In genomic region chr22:48486163-48486957, GRCh38 we compare ENCODE assay signal across 22 cellular contexts.
"Had no signal": no experiment of that assay in that cellular context is flagged by ENCODE, and none has a peak within 500 bp of the region (broad histone marks: within the 10 kb centered on the region; RNA-seq: fewer than 3 reads in every experiment).

No MANE protein-coding gene starts in this region.

- H3K4me2 ChIP-seq: smooth muscle cell had no signal

- H3K4me1 ChIP-seq: adrenal gland, ascending aorta, breast epithelium, colonic mucosa, pancreas, psoas muscle had no signal

- H3K27ac Mint-ChIP-seq: activated naive CD8-positive, alpha-beta T cell; activated T-helper 2 cell treated with anti-CD3 and anti-CD28 coated beads, Interferon-gamma antibody, Interleukin-2, Interleukin-4, amounts not matched to agents 10 μg/mL and 5 μg/mL and 100 μg/mL, durations not matched to agents 14 hours and 24 hours and 36 hours; mesothelial cell of epicardium; naive thymus-derived CD8-positive, alpha-beta T cell; stimulated activated naive B cell treated with anti-CD40 and anti-IgM and Interleukin-4, amounts not matched to agents 10 μg/mL and 1 μg/mL and 100 μg/mL, for 72 hours had no signal

- H3K4me3 ChIP-seq: adrenal gland, ascending aorta, breast epithelium, colonic mucosa, dorsolateral prefrontal cortex, heart left ventricle, left ventricle myocardium inferior, pancreas, psoas muscle, sigmoid colon, smooth muscle cell, transverse colon had no signal

- H3K9me3 ChIP-seq: adrenal gland, ascending aorta, breast epithelium, colonic mucosa, heart left ventricle, left ventricle myocardium inferior, pancreas, psoas muscle, sigmoid colon, transverse colon had no signal

- H3K9me3 Mint-ChIP-seq: activated T-cell treated with anti-CD3 and anti-CD28 coated beads, Interleukin-2, amount 50 U/mL, for 4 hours; activated T-helper 2 cell treated with anti-CD3 and anti-CD28 coated beads, Interferon-gamma antibody, Interleukin-2, Interleukin-4, amounts not matched to agents 10 μg/mL and 5 μg/mL and 100 μg/mL, durations not matched to agents 14 hours and 24 hours and 36 hours; mesothelial cell of epicardium; stimulated activated naive B cell treated with anti-CD40 and anti-IgM and Interleukin-4, amounts not matched to agents 10 μg/mL and 1 μg/mL and 100 μg/mL, for 72 hours had no signal

- H3K36me3 ChIP-seq: adrenal gland, ascending aorta, breast epithelium, colonic mucosa, heart left ventricle, left ventricle myocardium inferior, pancreas, sigmoid colon, transverse colon had no signal

- ATAC-seq: activated T-cell treated with anti-CD3 and anti-CD28 coated beads, Interleukin-2, amount 50 U/mL, for 4 hours; heart left ventricle; naive thymus-derived CD8-positive, alpha-beta T cell; pancreas; psoas muscle; stimulated activated naive B cell treated with anti-CD40 and anti-IgM and Interleukin-4, amounts not matched to agents 10 μg/mL and 1 μg/mL and 100 μg/mL, for 72 hours had no signal

- H3K36me3 Mint-ChIP-seq: activated naive CD8-positive, alpha-beta T cell; mesothelial cell of epicardium; naive thymus-derived CD8-positive, alpha-beta T cell; stimulated activated naive B cell treated with anti-CD40 and anti-IgM and Interleukin-4, amounts not matched to agents 10 μg/mL and 1 μg/mL and 100 μg/mL, for 72 hours had no signal

- H3K4me3 Mint-ChIP-seq: activated naive CD8-positive, alpha-beta T cell; activated T-cell treated with anti-CD3 and anti-CD28 coated beads, Interleukin-2, amount 50 U/mL, for 4 hours; mesothelial cell of epicardium; naive thymus-derived CD8-positive, alpha-beta T cell; stimulated activated naive B cell treated with anti-CD40 and anti-IgM and Interleukin-4, amounts not matched to agents 10 μg/mL and 1 μg/mL and 100 μg/mL, for 72 hours had no signal

- DNase-seq: activated naive CD4-positive, alpha-beta T cell; activated T-cell treated with anti-CD3 and anti-CD28 coated beads, Interleukin-2, amount 50 U/mL, for 4 hours; adrenal gland; colonic mucosa; left ventricle myocardium inferior; naive thymus-derived CD8-positive, alpha-beta T cell; pancreas; psoas muscle; stimulated activated CD4-positive, alpha-beta T cell treated with anti-CD3 and anti-CD28 coated beads, Interleukin-2, amount 100 ng/mL, for 48 hours; stimulated activated CD8-positive, alpha-beta memory T cell treated with anti-CD3 and anti-CD28 coated beads, Interleukin-4, amount 100 ng/mL, for 48 hours; stimulated activated naive B cell treated with anti-CD40 and anti-IgM and Interleukin-4, amounts not matched to agents 10 μg/mL and 1 μg/mL and 100 μg/mL, for 72 hours; T-helper 9 cell; transverse colon had no signal

- H3K27ac ChIP-seq: adrenal gland, ascending aorta, breast epithelium, colonic mucosa, heart left ventricle, left ventricle myocardium inferior, pancreas, psoas muscle, sigmoid colon, transverse colon had no signal
